12 cellular contexts compared by ENCODE assay signal in genomic region chr3:184814214-184814613, GRCh38. TPM values are rescaled to one million over a fixed set of nuclear protein-coding genes. Genes with fewer than 3 reads are reported as not detected.
DNase-seq lines count a peak whose midpoint lies in the region; ATAC-seq and TF ChIP-seq lines count a peak whose summit lies in the region.
"Had no signal": no experiment of that assay in that cellular context is flagged by ENCODE, and none has a peak within 500 bp of the region (broad histone marks: within the 10 kb centered on the region; RNA-seq: fewer than 3 reads in every experiment).

No MANE protein-coding gene starts in this region.

- H3K9me3 ChIP-seq in T-helper 17 cell (ENCODE audit: control insufficient read depth, low read length, poor library complexity, severe bottlenecking), result no peaks in the 10 kb centered on the region
- H3K9me3 ChIP-seq: suprapubic skin had no signal

- no peaks in the 10 kb centered on the region for H3K9me3 Mint-ChIP-seq in nephron

- peaks cover 4% of the 10 kb centered on the region for H3K27me3 Mint-ChIP-seq in T-helper 17 cell
- H3K27me3 Mint-ChIP-seq in nephron (ENCODE audit: low read depth), result no peaks in the 10 kb centered on the region

- DNase-seq in GF-D8 (lab: John Stamatoyannopoulos, UW), result peak; percentile 71
- no peak for DNase-seq in T-helper 17 cell
- DNase-seq in OCI-M1 (lab: John Stamatoyannopoulos, UW), result no peak
- DNase-seq in islet precursor cell, result no peak
- DNase-seq: midbrain, NCI-H1092 treated with DMSO at 0.1 percent for 48 hours, NCI-H748 treated with DMSO at 0.1 percent for 48 hours had no signal

- H3K27ac Mint-ChIP-seq in T-helper 17 cell (no peak overlapping the region), nephron (no peak overlapping the region)

- peaks cover 8% of the 10 kb centered on the region for H3K36me3 Mint-ChIP-seq in T-helper 17 cell (ENCODE audit: low read depth)
- peaks cover 7% of the 10 kb centered on the region for H3K36me3 Mint-ChIP-seq in nephron (ENCODE audit: low read depth)

- H3K4me3 Mint-ChIP-seq in T-helper 17 cell (peak overlapping the region; percentile 15), nephron (peak overlapping the region in 2 of 3 experiments; percentile 94 to 95)

- H3K4me1 Mint-ChIP-seq in T-helper 17 cell (peaks cover 41% of the 10 kb centered on the region), nephron (peaks cover 17% of the 10 kb centered on the region)

- ATAC-seq in HG02885 (IDR thresholded peaks at IDR 0.05; ENCODE audit: poor library complexity, unreplicated experiment), result peak; percentile 31
- ATAC-seq in T-helper 17 cell, result no peak
- no peak for ATAC-seq in SK-N-SH treated with all-trans-retinoic acid at 6 μM for 48 hours
- ATAC-seq in GM18907 (IDR thresholded peaks at IDR 0.05; ENCODE audit: unreplicated experiment), result no peak

- no peak for TF ChIP-seq CTCF in nephron (IDR thresholded peaks at IDR 0.05; ENCODE audit: unreplicated experiment in 3 of 3)

TF ChIP-seq in SK-N-SH treated with all-trans-retinoic acid at 6 μM for 48 hours, 23 proteins besides CTCF, POLR2A, EP300 and RAD21:
- TF ChIP-seq, protein P1, sequence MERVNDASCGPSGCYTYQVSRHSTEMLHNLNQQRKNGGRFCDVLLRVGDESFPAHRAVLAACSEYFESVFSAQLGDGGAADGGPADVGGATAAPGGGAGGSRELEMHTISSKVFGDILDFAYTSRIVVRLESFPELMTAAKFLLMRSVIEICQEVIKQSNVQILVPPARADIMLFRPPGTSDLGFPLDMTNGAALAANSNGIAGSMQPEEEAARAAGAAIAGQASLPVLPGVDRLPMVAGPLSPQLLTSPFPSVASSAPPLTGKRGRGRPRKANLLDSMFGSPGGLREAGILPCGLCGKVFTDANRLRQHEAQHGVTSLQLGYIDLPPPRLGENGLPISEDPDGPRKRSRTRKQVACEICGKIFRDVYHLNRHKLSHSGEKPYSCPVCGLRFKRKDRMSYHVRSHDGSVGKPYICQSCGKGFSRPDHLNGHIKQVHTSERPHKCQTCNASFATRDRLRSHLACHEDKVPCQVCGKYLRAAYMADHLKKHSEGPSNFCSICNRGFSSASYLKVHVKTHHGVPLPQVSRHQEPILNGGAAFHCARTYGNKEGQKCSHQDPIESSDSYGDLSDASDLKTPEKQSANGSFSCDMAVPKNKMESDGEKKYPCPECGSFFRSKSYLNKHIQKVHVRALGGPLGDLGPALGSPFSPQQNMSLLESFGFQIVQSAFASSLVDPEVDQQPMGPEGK (CRISPR knock-in tag; IDR thresholded peaks at IDR 0.05; ENCODE audit: borderline replicate concordance), result no peak
- no peak for TF ChIP-seq POU6F1 (CRISPR knock-in tag; IDR thresholded peaks at IDR 0.05; ENCODE audit: borderline replicate concordance, low read depth)
TF ChIP-seq in SK-N-SH treated with all-trans-retinoic acid at 6 μM for 48 hours: peak in this region for 0.

RNA-seq across cellular contexts. Expression of gene VPS8, which starts 2.2 kb away (rescaled TPM):
- 10 to 100 TPM; 69.5 to 77.5 TPM for total RNA-seq in T-helper 17 cell
